ENCODE assay signal across 9 cellular contexts in the genomic region with DNA sequence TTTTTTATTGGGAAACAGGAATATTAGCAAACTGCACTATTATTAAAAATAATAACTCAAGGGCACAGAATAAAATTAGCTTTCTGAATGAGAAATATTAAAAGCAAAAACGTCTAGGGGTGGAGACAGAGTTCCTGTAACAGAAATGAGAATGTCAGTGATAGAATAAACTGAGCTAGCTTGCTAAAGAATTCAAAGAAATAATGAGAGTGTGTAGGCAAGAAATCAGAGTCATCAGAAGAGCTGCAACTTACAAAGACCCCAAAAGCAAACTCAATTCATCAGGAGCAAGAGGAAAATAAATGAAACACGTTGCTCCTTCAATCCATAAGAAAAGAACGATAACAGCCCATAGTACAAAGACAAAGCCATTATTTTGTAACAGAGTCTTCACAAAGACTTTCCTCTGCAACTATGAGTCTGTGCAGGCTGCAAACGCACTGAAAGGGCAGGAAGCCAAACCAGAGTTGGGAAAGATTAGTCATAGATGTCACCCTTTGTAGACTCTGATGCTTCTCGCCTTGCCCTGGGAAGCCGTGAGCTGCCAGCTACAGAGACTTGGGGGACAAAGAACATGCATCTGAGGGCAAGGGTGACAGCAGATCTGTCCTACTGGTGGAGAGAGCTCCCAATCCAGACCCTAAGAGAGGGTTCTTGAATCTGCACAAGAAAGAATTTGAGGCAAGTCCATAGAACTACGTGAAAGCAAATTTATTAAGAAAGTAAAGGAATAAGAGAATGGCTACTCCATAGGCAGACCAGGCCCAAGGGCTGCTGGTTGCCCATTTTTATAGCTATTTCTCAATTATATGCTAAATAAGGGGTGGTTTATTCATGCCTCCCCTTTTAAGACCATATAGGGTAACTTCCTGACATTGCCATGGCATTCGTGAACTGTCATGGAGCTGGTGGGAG. TPM values are rescaled to one million over a fixed set of nuclear protein-coding genes. Genes with fewer than 3 reads are reported as not detected.
DNase-seq lines count a peak whose midpoint lies in the region; TF ChIP-seq lines count a peak whose summit lies in the region.
"Had no signal": no experiment of that assay in that cellular context is flagged by ENCODE, and none has a peak within 500 bp of the region (broad histone marks: within the 10 kb centered on the region; RNA-seq: fewer than 3 reads in every experiment).

No MANE protein-coding gene starts in this region.

- H3K9me3 ChIP-seq in A673 (ENCODE audit: low read depth, low read length, poor library complexity, severe bottlenecking) (peaks cover 3% of the 10 kb centered on the region), endodermal cell (ENCODE audit: control insufficient read depth, low read length) (peaks cover 21% of the 10 kb centered on the region), HAP-1 (no peaks in the 10 kb centered on the region)

- POLR2A ChIA-PET in A673 (lab: Charles Lee; ENCODE audit: low non-redundant PET), result no interaction called here

- H3K9me3 Mint-ChIP-seq in endodermal cell (peaks cover 37% of the 10 kb centered on the region), nephron (peaks cover 11% of the 10 kb centered on the region)

- no peak overlapping the region for H3K9ac ChIP-seq in endodermal cell (ENCODE audit: extremely low read depth, low read length, poor library complexity, severe bottlenecking)

- H3K4me1 Mint-ChIP-seq in endodermal cell (no peaks in the 10 kb centered on the region), nephron (no peaks in the 10 kb centered on the region)
- H3K4me1 Mint-ChIP-seq: stimulated activated memory B cell treated with anti-CD40 and anti-IgM and Interleukin-4, amounts not matched to agents 10 μg/mL and 1 μg/mL and 100 μg/mL, for 72 hours had no signal

- H3K4me1 ChIP-seq in A673 (ENCODE audit: insufficient read depth, low read length, poor library complexity, severe bottlenecking) (no peaks in the 10 kb centered on the region), endodermal cell (ENCODE audit: control insufficient read depth, insufficient read depth, low read length) (no peaks in the 10 kb centered on the region), HAP-1 (no peaks in the 10 kb centered on the region)

- H3K27me3 Mint-ChIP-seq in endodermal cell (ENCODE audit: insufficient read depth) (peaks cover 2% of the 10 kb centered on the region), nephron (ENCODE audit: low read depth) (no peaks in the 10 kb centered on the region)

- DNase-seq in A673 (ENCODE audit: low spot score) (peak; percentile 60), Kasumi-1 (lab: John Stamatoyannopoulos, UW) (peak; percentile 78 to 79), endodermal cell (no peak), NCI-H345 treated with DMSO at 0.1 percent for 48 hours (lab: John Stamatoyannopoulos, UW; ENCODE audit: unreplicated experiment) (no peak), NAMALWA (ENCODE audit: low spot score) (no peak), T-helper 9 cell (no peak), HAP-1 (ENCODE audit: low spot score in 2 of 2) (no peak)

- H3K4me3 Mint-ChIP-seq in endodermal cell (no peak overlapping the region), nephron (no peak overlapping the region)
- H3K4me3 Mint-ChIP-seq: stimulated activated memory B cell treated with anti-CD40 and anti-IgM and Interleukin-4, amounts not matched to agents 10 μg/mL and 1 μg/mL and 100 μg/mL, for 72 hours had no signal

- in situ Hi-C loops in HAP-1 (cut with MboI; ENCODE audit: low sequenced_read_pairs), result no loop called here

- no peak for TF ChIP-seq CTCF in A673 (conservative IDR thresholded peaks at IDR 0.05; ENCODE audit: low read depth, low read length)
- no peak for TF ChIP-seq CTCF in endodermal cell (conservative IDR thresholded peaks at IDR 0.05)
- no peak for TF ChIP-seq CTCF in nephron (IDR thresholded peaks at IDR 0.05; ENCODE audit: unreplicated experiment in 3 of 3)

- intact Hi-C loops in A673 (cut with micrococcal nuclease; ENCODE audit: unreplicated experiment), result no loop called here

- CTCF ChIA-PET in A673 (lab: Charles Lee), result no interaction called here

- H3K36me3 ChIP-seq in A673 (ENCODE audit: insufficient read depth, low read length, poor library complexity, severe bottlenecking) (no peaks in the 10 kb centered on the region), endodermal cell (ENCODE audit: control insufficient read depth, insufficient read depth, low read length) (no peaks in the 10 kb centered on the region), HAP-1 (replicated peaks) (no peaks in the 10 kb centered on the region)

- no peaks in the 10 kb centered on the region for H3K36me3 Mint-ChIP-seq in endodermal cell (ENCODE audit: low read depth)
- H3K36me3 Mint-ChIP-seq in nephron (ENCODE audit: low read depth), result no peaks in the 10 kb centered on the region
- H3K36me3 Mint-ChIP-seq: stimulated activated memory B cell treated with anti-CD40 and anti-IgM and Interleukin-4, amounts not matched to agents 10 μg/mL and 1 μg/mL and 100 μg/mL, for 72 hours had no signal

- H3K27ac Mint-ChIP-seq in endodermal cell (no peak overlapping the region), nephron (peak overlapping the region in 2 of 3 experiments; percentile 32 to 39)
- H3K27ac Mint-ChIP-seq: stimulated activated memory B cell treated with anti-CD40 and anti-IgM and Interleukin-4, amounts not matched to agents 10 μg/mL and 1 μg/mL and 100 μg/mL, for 72 hours had no signal

- 84 to 88% methylated on average over 7 to 8 of the region's 8 CpGs for WGBS in endodermal cell (ENCODE audit: insufficient coverage in 1 of 2, insufficient read length in 1 of 2), 2 experiments

- H3K27me3 ChIP-seq in A673 (replicated peaks; ENCODE audit: insufficient read depth, low read depth, low read length, poor library complexity), result no peaks in the 10 kb centered on the region
- H3K27me3 ChIP-seq in endodermal cell (ENCODE audit: control insufficient read depth, insufficient read depth, low read length, poor library complexity, severe bottlenecking), result no peaks in the 10 kb centered on the region
- H3K27me3 ChIP-seq in HAP-1 (ENCODE audit: low read depth), result no peaks in the 10 kb centered on the region

- H3K27ac ChIP-seq in A673 (ENCODE audit: low read depth, low read length, poor library complexity, severe bottlenecking), result no peak overlapping the region
- H3K27ac ChIP-seq in endodermal cell (ENCODE audit: low read depth, low read length), result peak overlapping the region; percentile 73

- no TSS peak for BruUV-seq in A673 (replicated peaks; lab: Mats Ljungman, UMichigan)

- H3K4me3 ChIP-seq in A673 (ENCODE audit: low read depth, low read length, poor library complexity, severe bottlenecking) (no peak overlapping the region), endodermal cell (ENCODE audit: low read length) (no peak overlapping the region), HAP-1 (no peak overlapping the region)

RNA-seq across cellular contexts. Expression of a gene that starts 40.8 kb away (rescaled TPM):
- 5.5 and 6.6 TPM in 2 replicates for total RNA-seq in A673 (2021)
- total RNA-seq in endodermal cell, result 1 to 10 TPM in 1 of 2 donors, under 1 TPM in 1; 0.95 to 1.3 TPM
- 11.0 TPM for polyA plus RNA-seq in endodermal cell (2013, experiment 1 of 2)
- polyA plus RNA-seq in endodermal cell (2013, experiment 2 of 2), result 10.4 TPM

Comparison
In these comparisons a context has a peak if more than half of its experiments do, and no peak if none do; other contexts are left out.
1. DNase-seq: peak in A673 (single experiment) and Kasumi-1 (2 of 2); none in endodermal cell (single experiment), NCI-H345 treated with DMSO at 0.1 percent for 48 hours (single experiment), NAMALWA (single experiment), T-helper 9 cell (single experiment) and HAP-1 (0 of 2).